1 cellular context compared by ENCODE assay signal in genomic region chr22:49909476-49910205, GRCh38.
TF ChIP-seq lines count a peak whose summit lies in the region.

No MANE protein-coding gene starts in this region.

TF ChIP-seq in H1, 55 proteins besides CTCF, POLR2A, EP300 and RAD21:
- TF ChIP-seq PHF8 (conservative IDR thresholded peaks at IDR 0.05; ENCODE audit: low read depth, low read length) (no peak), SIRT6 (IDR thresholded peaks at IDR 0.05; ENCODE audit: low read length) (no peak)
